ENCODE assay signal across 1 cellular context in genomic region chr3:105334138-105334882, GRCh38.
TF ChIP-seq lines count a peak whose summit lies in the region.

No MANE protein-coding gene starts in this region.

TF ChIP-seq in GM23338, 12 proteins besides CTCF, POLR2A, EP300 and RAD21 (continued from another document):
- TF ChIP-seq ZNF462 (CRISPR knock-in tag; IDR thresholded peaks at IDR 0.05) (no peak), CREB1 (CRISPR knock-in tag; IDR thresholded peaks at IDR 0.05; ENCODE audit: low read depth) (no peak)
